In the genomic region with DNA sequence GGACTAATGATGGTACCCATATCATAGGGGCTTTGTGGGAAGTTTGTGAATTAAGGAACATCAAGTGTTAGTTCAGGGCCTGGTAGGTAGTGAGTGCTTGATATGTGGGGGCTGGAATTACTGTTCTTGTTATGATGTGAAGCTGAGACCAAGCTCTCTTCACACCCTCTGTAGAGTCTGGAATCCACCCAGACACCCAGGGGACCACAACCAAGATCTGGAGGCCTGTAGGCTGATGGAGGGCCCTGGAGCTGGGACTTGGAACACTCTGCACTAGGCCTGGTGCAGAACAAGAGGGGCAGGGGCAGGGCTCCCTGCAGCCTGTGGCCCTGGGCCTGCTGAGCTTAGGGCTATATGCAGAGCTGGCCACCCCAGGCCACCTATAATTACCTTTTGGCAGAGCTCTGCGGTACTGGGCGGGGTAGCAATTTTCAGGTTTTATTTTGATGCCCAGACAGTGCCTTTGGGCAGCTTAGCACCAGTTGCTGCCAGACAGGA, we compare ENCODE assay signal across 18 cellular contexts.
"Had no signal": no experiment of that assay in that cellular context is flagged by ENCODE, and none has a peak within 500 bp of the region (broad histone marks: within the 10 kb centered on the region; RNA-seq: fewer than 3 reads in every experiment).

No MANE protein-coding gene starts in this region.

- H3K36me3 Mint-ChIP-seq: T-cell had no signal

- H3K4me1 Mint-ChIP-seq: nephron; stimulated activated naive CD8-positive, alpha-beta T cell treated with anti-CD3 and anti-CD28 coated beads, Interleukin-15, amount 100 ng/mL, for 72 hours; T-cell had no signal

- H3K27ac ChIP-seq: colonic mucosa, hepatocyte, left ventricle myocardium inferior, right lobe of liver, WERI-Rb-1 had no signal

- H3K9me3 Mint-ChIP-seq: activated T-cell treated with anti-CD3 and anti-CD28 coated beads, Interleukin-2, amount 50 U/mL, for 24 hours; nephron; stimulated activated naive CD8-positive, alpha-beta T cell treated with anti-CD3 and anti-CD28 coated beads, Interleukin-15, amount 100 ng/mL, for 72 hours; T-cell had no signal

- ATAC-seq: stimulated activated naive CD8-positive, alpha-beta T cell treated with anti-CD3 and anti-CD28 coated beads, Interleukin-15, amount 100 ng/mL, for 72 hours; T-cell had no signal

- H3K4me3 ChIP-seq: adrenal gland, colonic mucosa, esophagus squamous epithelium, hepatocyte, left ventricle myocardium inferior, right lobe of liver, smooth muscle cell, upper lobe of left lung had no signal

- H3K4me3 Mint-ChIP-seq: activated T-cell treated with anti-CD3 and anti-CD28 coated beads, Interleukin-2, amount 50 U/mL, for 24 hours; nephron; stimulated activated naive CD8-positive, alpha-beta T cell treated with anti-CD3 and anti-CD28 coated beads, Interleukin-15, amount 100 ng/mL, for 72 hours; T-cell had no signal

- DNase-seq: activated CD4-positive, alpha-beta T cell treated with anti-CD3 and anti-CD28 coated beads, Interleukin-2, amount 50 U/mL, for 48 hours; activated naive CD4-positive, alpha-beta T cell treated with anti-CD3 and anti-CD28 coated beads, Interleukin-2, amount 50 U/mL, for 16 hours; activated T-cell treated with anti-CD3 and anti-CD28 coated beads, Interleukin-2, amount 50 U/mL, for 24 hours; colonic mucosa; esophagus squamous epithelium; left ventricle myocardium inferior; mesendoderm; right lobe of liver; stimulated activated CD4-positive, alpha-beta T cell treated with anti-CD3 and anti-CD28 coated beads, Interleukin-4, amount 100 ng/mL, for 4 hours; stimulated activated CD8-positive, alpha-beta memory T cell treated with anti-CD3 and anti-CD28 coated beads, Interleukin-4, amount 100 ng/mL, for 48 hours; stimulated activated naive CD8-positive, alpha-beta T cell treated with anti-CD3 and anti-CD28 coated beads, Interleukin-15, amount 100 ng/mL, for 72 hours; T-cell; WERI-Rb-1 had no signal

- H3K27me3 ChIP-seq: adrenal gland, colonic mucosa, esophagus squamous epithelium, hepatocyte, right lobe of liver, upper lobe of left lung had no signal

- H3K27ac Mint-ChIP-seq: activated T-cell treated with anti-CD3 and anti-CD28 coated beads, Interleukin-2, amount 50 U/mL, for 24 hours; nephron; T-cell had no signal
